14 cellular contexts compared by ENCODE assay signal in genomic region chr9:73137286-73137899, GRCh38. TPM values are rescaled to one million over a fixed set of nuclear protein-coding genes. Genes with fewer than 3 reads are reported as not detected.
DNase-seq lines count a peak whose midpoint lies in the region; ATAC-seq and TF ChIP-seq lines count a peak whose summit lies in the region.
"Had no signal": no experiment of that assay in that cellular context is flagged by ENCODE, and none has a peak within 500 bp of the region (broad histone marks: within the 10 kb centered on the region; RNA-seq: fewer than 3 reads in every experiment).

No MANE protein-coding gene starts in this region.

- H2AFZ ChIP-seq in GM23248 (0 out of 2 replicates have a peak overlapping the region, but pooled peaks have one; percentile 8), parathyroid adenoma (no peak overlapping the region)

- H3K4me1 Mint-ChIP-seq in naive thymus-derived CD4-positive, alpha-beta T cell, result peaks cover 0 to 25% (median 9%) of the 10 kb centered on the region in 7 donors
- H3K4me1 Mint-ChIP-seq: natural killer cell had no signal

- H3K9ac ChIP-seq in GM23248, result no peak overlapping the region
- no peak overlapping the region for H3K9ac ChIP-seq in parathyroid adenoma
- H3K9ac ChIP-seq: BLaER1 treated with 17β-estradiol and CSF1 and Interleukin-3, amounts not matched to agents 10 nM and 100 nM had no signal

- no peak overlapping the region for H3K4me3 Mint-ChIP-seq in naive thymus-derived CD4-positive, alpha-beta T cell
- H3K4me3 Mint-ChIP-seq: activated T-cell treated with anti-CD3 and anti-CD28 coated beads, Interleukin-2, amount 50 U/mL, for 24 hours; natural killer cell had no signal

- H3K79me2 ChIP-seq in GM23248 (ENCODE audit: insufficient read depth) (no peaks in the 10 kb centered on the region), parathyroid adenoma (no peaks in the 10 kb centered on the region)

- no peak overlapping the region for H3K4me3 ChIP-seq in GM23248
- no peak overlapping the region for H3K4me3 ChIP-seq in parathyroid adenoma (ENCODE audit: low read depth, low read length)
- no peak overlapping the region for H3K4me3 ChIP-seq in testis
- H3K4me3 ChIP-seq in naive thymus-derived CD4-positive, alpha-beta T cell (ENCODE audit: low read length), result no peak overlapping the region
- H3K4me3 ChIP-seq: BLaER1 treated with 17β-estradiol and CSF1 and Interleukin-3, amounts not matched to agents 10 nM and 100 nM had no signal

- in situ Hi-C loops in GM23248 (cut with MboI), result no loop called here

- no peaks in the 10 kb centered on the region for H3K27me3 ChIP-seq in GM23248 (replicated peaks; ENCODE audit: insufficient read depth)
- no peaks in the 10 kb centered on the region for H3K27me3 ChIP-seq in parathyroid adenoma (ENCODE audit: control insufficient read depth, insufficient read depth, low read length)
- H3K27me3 ChIP-seq in testis, result no peaks in the 10 kb centered on the region
- no peaks in the 10 kb centered on the region for H3K27me3 ChIP-seq in naive thymus-derived CD4-positive, alpha-beta T cell (ENCODE audit: control insufficient read depth in 2 of 2, insufficient read depth in 2 of 2, low read length in 2 of 2)
- H3K27me3 ChIP-seq: BLaER1 treated with 17β-estradiol and CSF1 and Interleukin-3, amounts not matched to agents 10 nM and 100 nM; brain microvascular endothelial cell had no signal

- peaks cover 0 to 8% (median 0%) of the 10 kb centered on the region in 5 donors for H3K36me3 Mint-ChIP-seq in naive thymus-derived CD4-positive, alpha-beta T cell
- H3K36me3 Mint-ChIP-seq: natural killer cell had no signal

- 24 to 28% methylated on average over 4 of the region's 4 CpGs for WGBS in GM23248 (ENCODE audit: low coverage in 1 of 2, low lambda C conversion rate in 2 of 2, missing lambda C conversion rate in 2 of 2), 2 experiments
- 82 to 86% methylated on average over 4 of the region's 4 CpGs for WGBS in testis, 2 donors

- H4K20me1 ChIP-seq in GM23248 (ENCODE audit: insufficient read depth), result no peaks in the 10 kb centered on the region
- H4K20me1 ChIP-seq: BLaER1 treated with 17β-estradiol and CSF1 and Interleukin-3, amounts not matched to agents 10 nM and 100 nM had no signal

- H3K9me3 ChIP-seq in GM23248 (ENCODE audit: low read depth) (no peaks in the 10 kb centered on the region), parathyroid adenoma (ENCODE audit: control insufficient read depth, low read length) (no peaks in the 10 kb centered on the region), testis (no peaks in the 10 kb centered on the region)
- no peaks in the 10 kb centered on the region for H3K9me3 ChIP-seq in naive thymus-derived CD4-positive, alpha-beta T cell (ENCODE audit: control insufficient read depth in 2 of 3, low read length in 3 of 3)
- H3K9me3 ChIP-seq: BLaER1 treated with 17β-estradiol and CSF1 and Interleukin-3, amounts not matched to agents 10 nM and 100 nM had no signal

- H3K9me3 Mint-ChIP-seq in naive thymus-derived CD4-positive, alpha-beta T cell, result peaks cover 0 to 1% (median 0%) of the 10 kb centered on the region in 11 donors
- H3K9me3 Mint-ChIP-seq: activated T-cell treated with anti-CD3 and anti-CD28 coated beads, Interleukin-2, amount 50 U/mL, for 24 hours; natural killer cell had no signal

- peak; percentile 74 for ATAC-seq in esophagus mucosa
- ATAC-seq in naive thymus-derived CD4-positive, alpha-beta T cell, result no peak
- ATAC-seq: natural killer cell had no signal

- H3K36me3 ChIP-seq in GM23248 (ENCODE audit: low read depth) (no peaks in the 10 kb centered on the region), parathyroid adenoma (ENCODE audit: control insufficient read depth, insufficient read depth, low read length) (peaks cover 3% of the 10 kb centered on the region), testis (ENCODE audit: low read depth, missing control alignments) (no peaks in the 10 kb centered on the region)
- no peaks in the 10 kb centered on the region for H3K36me3 ChIP-seq in naive thymus-derived CD4-positive, alpha-beta T cell (ENCODE audit: control insufficient read depth in 2 of 3, insufficient read depth in 3 of 3, low read length in 3 of 3)
- H3K36me3 ChIP-seq: BLaER1 treated with 17β-estradiol and CSF1 and Interleukin-3, amounts not matched to agents 10 nM and 100 nM; brain microvascular endothelial cell had no signal

- TF ChIP-seq CTCF in parathyroid adenoma (IDR thresholded peaks at IDR 0.05) (no peak), testis (IDR thresholded peaks at IDR 0.05) (no peak)

- H3K4me1 ChIP-seq in GM23248 (ENCODE audit: insufficient read depth) (peaks cover 50% of the 10 kb centered on the region), parathyroid adenoma (peaks cover 2% of the 10 kb centered on the region), testis (no peaks in the 10 kb centered on the region)
- H3K4me1 ChIP-seq in naive thymus-derived CD4-positive, alpha-beta T cell (ENCODE audit: control insufficient read depth in 2 of 2, insufficient read depth in 2 of 2, low read length in 2 of 2), result no peaks in the 10 kb centered on the region

- TF ChIP-seq POLR2A in testis (IDR thresholded peaks at IDR 0.05), result no peak

- CTCF ChIA-PET in naive thymus-derived CD4-positive, alpha-beta T cell (lab: Charles Lee), result interaction anchor here (1.2 kb wide), 1 partner anchor 30 kb away, joined by 3 read pairs; no protein-coding TSS in a partner anchor

- POLR2A ChIA-PET in naive thymus-derived CD4-positive, alpha-beta T cell (lab: Charles Lee), result no interaction called here

- no peaks in the 10 kb centered on the region for H3K9me2 ChIP-seq in GM23248 (ENCODE audit: insufficient read depth)

- H3K4me2 ChIP-seq in GM23248 (ENCODE audit: unreplicated experiment), result peak overlapping the region; percentile 36
- H3K4me2 ChIP-seq in parathyroid adenoma (ENCODE audit: low read length), result peak overlapping the region; percentile 34

- intact Hi-C loops in testis (cut with DNase I; ENCODE audit: low total_unique reads), result no loop called here
- intact Hi-C loops in naive thymus-derived CD4-positive, alpha-beta T cell (cut with micrococcal nuclease), result loop anchor here in 1 of 2 donors (10.0 kb wide), 1 partner anchor 1817 kb away; the partner anchor contains the start of gene C9orf40

- peaks cover 16% of the 10 kb centered on the region for H3F3A ChIP-seq in GM23248 (ENCODE audit: insufficient read depth)

- H3K27ac Mint-ChIP-seq in naive thymus-derived CD4-positive, alpha-beta T cell, result no peak overlapping the region
- H3K27ac Mint-ChIP-seq: activated T-cell treated with anti-CD3 and anti-CD28 coated beads, Interleukin-2, amount 50 U/mL, for 24 hours; natural killer cell had no signal

- peaks cover 0 to 2% (median 0%) of the 10 kb centered on the region in 5 donors for H3K27me3 Mint-ChIP-seq in naive thymus-derived CD4-positive, alpha-beta T cell
- H3K27me3 Mint-ChIP-seq: activated T-cell treated with anti-CD3 and anti-CD28 coated beads, Interleukin-2, amount 50 U/mL, for 24 hours had no signal

- DNase-seq in GM23248, result peak; percentile 45
- peak; percentile 35 for DNase-seq in NCI-H82 (lab: John Stamatoyannopoulos, UW)
- no peak for DNase-seq in testis
- no peak for DNase-seq in naive thymus-derived CD4-positive, alpha-beta T cell
- no peak for DNase-seq in activated gamma-delta T cell treated with Interleukin-2 at 50 U/mL for 16 hours
- DNase-seq in DMS79 treated with DMSO at 0.1 percent for 48 hours (lab: John Stamatoyannopoulos, UW), result no peak
- DNase-seq: activated T-cell treated with anti-CD3 and anti-CD28 coated beads, Interleukin-2, amount 50 U/mL, for 24 hours; brain microvascular endothelial cell; natural killer cell; NCI-H187 treated with DMSO at 0.1 percent for 48 hours; stimulated activated CD4-positive, alpha-beta T cell treated with anti-CD3 and anti-CD28 coated beads, Interleukin-12 subunit alpha, Interleukin-12 subunit beta, amount 100 ng/mL, for 4 hours had no signal

- H3K27ac ChIP-seq in GM23248 (no peak overlapping the region), parathyroid adenoma (no peak overlapping the region), testis (no peak overlapping the region)
- no peak overlapping the region for H3K27ac ChIP-seq in naive thymus-derived CD4-positive, alpha-beta T cell (ENCODE audit: low read depth, low read length)
- H3K27ac ChIP-seq: BLaER1 treated with 17β-estradiol and CSF1 and Interleukin-3, amounts not matched to agents 10 nM and 100 nM; brain microvascular endothelial cell had no signal

RNA-seq across cellular contexts. Expression of gene ANXA1, which starts 14.3 kb away (rescaled TPM):
- 986 and 1,002 TPM in 2 replicates for total RNA-seq in GM23248 (2014; rRNA removed; shearing (Covaris generic))
- polyA plus RNA-seq in GM23248 (2016; fragmentation: Nextera tagmentation; extraction: Ambion mirVana) (1,010 and 1,013 TPM in 2 replicates), testis (ENCODE audit: insufficient read depth, low read depth, low replicate concordance) (49.6 TPM)
- total RNA-seq in esophagus mucosa (4,910 TPM), testis (10 to 100 TPM; 12.1 to 13.4 TPM)
- 100 to 1,000 TPM in 3 of 5 experiments, 10 to 100 TPM in 2; 90.2 to 649 (median 145) TPM for total RNA-seq in naive thymus-derived CD4-positive, alpha-beta T cell
- 100 to 1,000 TPM; 102 to 163 TPM for polyA plus RNA-seq in naive thymus-derived CD4-positive, alpha-beta T cell

Comparison
In these comparisons a context has a peak if more than half of its experiments do, and no peak if none do; other contexts are left out.
1. DNase-seq: peak in GM23248 (single experiment) and NCI-H82 (single experiment); none in testis (single experiment), naive thymus-derived CD4-positive, alpha-beta T cell (0 of 9), activated gamma-delta T cell treated with Interleukin-2 at 50 U/mL for 16 hours (single experiment) and DMS79 treated with DMSO at 0.1 percent for 48 hours (single experiment).
2. RNA of gene ANXA1, which starts 14.3 kb away (total RNA-seq): 4,910 TPM in esophagus mucosa (single experiment), 986 to 1,002 TPM in GM23248 and 90.2 to 649 TPM in naive thymus-derived CD4-positive, alpha-beta T cell; 12.1 to 13.4 TPM in testis; every median in the first group is over 4 times any median in the second.